1 cellular context compared by ENCODE assay signal in the genomic region with DNA sequence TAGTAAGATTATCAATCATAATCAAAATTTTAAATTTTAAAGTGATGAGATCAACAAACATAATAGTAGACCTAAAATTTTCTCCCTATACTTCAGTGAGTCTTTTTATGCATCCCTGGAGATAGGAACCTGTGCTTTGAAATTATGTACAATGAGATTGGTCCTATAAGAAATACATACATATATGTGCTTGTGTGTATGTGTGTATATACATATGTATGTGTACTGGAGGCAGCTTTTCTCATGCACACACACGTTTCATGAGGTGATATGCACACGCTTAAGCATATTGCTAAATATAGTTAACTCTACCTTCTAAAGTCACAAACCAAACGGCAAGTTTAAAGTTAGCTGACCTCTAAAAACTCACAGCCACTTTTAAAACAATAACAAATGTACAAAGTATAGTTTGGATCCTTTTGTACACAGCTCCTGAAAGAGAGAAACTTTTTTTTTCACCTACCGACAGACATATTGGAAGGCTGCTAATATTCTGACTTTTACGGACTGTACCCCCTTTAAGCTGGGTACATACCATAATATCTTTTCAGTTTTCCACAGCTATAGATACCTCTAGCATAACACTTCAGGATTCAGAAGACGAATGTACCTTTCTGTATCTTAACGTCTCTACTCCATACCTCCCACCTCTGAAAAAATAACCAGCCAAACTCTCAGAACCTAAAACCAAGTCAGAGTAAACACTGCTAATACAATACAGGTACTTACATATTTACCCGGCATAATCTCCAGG.
TF ChIP-seq lines count a peak whose summit lies in the region.

No MANE protein-coding gene starts in this region.

TF ChIP-seq in H1, 55 proteins besides CTCF, POLR2A, EP300 and RAD21:
- TF ChIP-seq RBBP5 (IDR thresholded peaks at IDR 0.05; ENCODE audit: borderline replicate concordance, low read depth, low read length): no peak
- TF ChIP-seq TAF7 (optimal IDR thresholded peaks at IDR 0.05; ENCODE audit: borderline replicate concordance, low read depth, low read length): no peak
- TF ChIP-seq EGR1 (IDR thresholded peaks at IDR 0.05; ENCODE audit: borderline replicate concordance, low read depth, low read length): no peak
- no peak for TF ChIP-seq SIN3A (conservative IDR thresholded peaks at IDR 0.05 in 1 of 2, IDR thresholded peaks at IDR 0.05 in 1 of 2; ENCODE audit: low read depth in 1 of 2, low read length in 2 of 2)
- no peak for TF ChIP-seq CHD1 (IDR thresholded peaks at IDR 0.05; ENCODE audit: low read depth, low read length)
- TF ChIP-seq, protein P1, sequence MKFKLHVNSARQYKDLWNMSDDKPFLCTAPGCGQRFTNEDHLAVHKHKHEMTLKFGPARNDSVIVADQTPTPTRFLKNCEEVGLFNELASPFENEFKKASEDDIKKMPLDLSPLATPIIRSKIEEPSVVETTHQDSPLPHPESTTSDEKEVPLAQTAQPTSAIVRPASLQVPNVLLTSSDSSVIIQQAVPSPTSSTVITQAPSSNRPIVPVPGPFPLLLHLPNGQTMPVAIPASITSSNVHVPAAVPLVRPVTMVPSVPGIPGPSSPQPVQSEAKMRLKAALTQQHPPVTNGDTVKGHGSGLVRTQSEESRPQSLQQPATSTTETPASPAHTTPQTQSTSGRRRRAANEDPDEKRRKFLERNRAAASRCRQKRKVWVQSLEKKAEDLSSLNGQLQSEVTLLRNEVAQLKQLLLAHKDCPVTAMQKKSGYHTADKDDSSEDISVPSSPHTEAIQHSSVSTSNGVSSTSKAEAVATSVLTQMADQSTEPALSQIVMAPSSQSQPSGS (IDR thresholded peaks at IDR 0.05; ENCODE audit: low read length): no peak
- TF ChIP-seq CBX8 (IDR thresholded peaks at IDR 0.05; ENCODE audit: borderline replicate concordance, low read depth, low read length): no peak
- TF ChIP-seq JUND (IDR thresholded peaks at IDR 0.05; ENCODE audit: low read length): no peak
